ENCODE assay signal across 10 cellular contexts in genomic region chr7:84042110-84042539, GRCh38.
DNase-seq lines count a peak whose midpoint lies in the region; ATAC-seq, FAIRE-seq and TF ChIP-seq lines count a peak whose summit lies in the region.
"Had no signal": no experiment of that assay in that cellular context is flagged by ENCODE, and none has a peak within 500 bp of the region (broad histone marks: within the 10 kb centered on the region; RNA-seq: fewer than 3 reads in every experiment).

No MANE protein-coding gene starts in this region.

- no peaks in the 10 kb centered on the region for H3K4me1 Mint-ChIP-seq in stimulated activated memory B cell treated with anti-CD40 and anti-IgM and Interleukin-4, amounts not matched to agents 10 μg/mL and 1 μg/mL and 100 μg/mL, for 72 hours
- H3K4me1 Mint-ChIP-seq in activated CD4-positive, alpha-beta memory T cell treated with anti-CD3 and anti-CD28 coated beads for 36 hours (ENCODE audit: low read depth): no peaks in the 10 kb centered on the region

- BruUV-seq in HepG2 (replicated peaks; lab: Mats Ljungman, UMichigan): no TSS peak

- H3K9ac ChIP-seq in HepG2 (ENCODE audit: insufficient read depth, low read depth, low read length) (no peak overlapping the region), keratinocyte (ENCODE audit: control insufficient read depth, extremely low read depth, insufficient read depth, low read length) (no peak overlapping the region)
- H3K9ac ChIP-seq: BLaER1 treated with 17β-estradiol and CSF1 and Interleukin-3, amounts not matched to agents 10 nM and 100 nM had no signal

- ATAC-seq in HepG2: no peak
- ATAC-seq in right lobe of liver: no peak
- ATAC-seq in stimulated activated memory B cell treated with anti-CD40 and anti-IgM and Interleukin-4, amounts not matched to agents 10 μg/mL and 1 μg/mL and 100 μg/mL, for 72 hours: no peak

- TF ChIP-seq RAD21 in HepG2 (CRISPR knock-in tag; IDR thresholded peaks at IDR 0.05): no peak

- 83% methylated on average over 6 of the region's 7 CpGs for WGBS in HepG2 (ENCODE audit: low lambda C conversion rate)
- WGBS in right lobe of liver (ENCODE audit: insufficient coverage, low coverage, low lambda C conversion rate, missing lambda C conversion rate): 46% methylated on average over 7 of the region's 7 CpGs
- 80% methylated on average over 7 of the region's 7 CpGs for WGBS in prostate gland
- 60 to 76% methylated on average over 6 to 7 of the region's 7 CpGs for WGBS in transverse colon (ENCODE audit: low coverage in 1 of 2), 2 donors

- H3K27me3 ChIP-seq in HepG2 (ENCODE audit: control insufficient read depth in 1 of 2, insufficient read depth in 2 of 2, low read length in 2 of 2) (no peaks in the 10 kb centered on the region), right lobe of liver (no peaks in the 10 kb centered on the region), keratinocyte (ENCODE audit: control insufficient read depth, extremely low read depth, insufficient read depth, low read length) (no peaks in the 10 kb centered on the region), prostate gland (replicated peaks; ENCODE audit: insufficient read depth) (no peaks in the 10 kb centered on the region), transverse colon (no peaks in the 10 kb centered on the region)
- H3K27me3 ChIP-seq: BLaER1 treated with 17β-estradiol and CSF1 and Interleukin-3, amounts not matched to agents 10 nM and 100 nM had no signal

- no peaks in the 10 kb centered on the region for H3K9me1 ChIP-seq in keratinocyte (ENCODE audit: control insufficient read depth, extremely low read depth, insufficient read depth, low read length)

- no peak overlapping the region for H3K4me3 Mint-ChIP-seq in stimulated activated memory B cell treated with anti-CD40 and anti-IgM and Interleukin-4, amounts not matched to agents 10 μg/mL and 1 μg/mL and 100 μg/mL, for 72 hours
- no peak overlapping the region for H3K4me3 Mint-ChIP-seq in activated CD4-positive, alpha-beta memory T cell treated with anti-CD3 and anti-CD28 coated beads for 36 hours

- peaks cover 77% of the 10 kb centered on the region for H3K4me1 ChIP-seq in HepG2 (ENCODE audit: insufficient read depth, low read length)
- H3K4me1 ChIP-seq in right lobe of liver: no peaks in the 10 kb centered on the region
- peaks cover 9% of the 10 kb centered on the region for H3K4me1 ChIP-seq in keratinocyte (ENCODE audit: control insufficient read depth, extremely low read depth, insufficient read depth, low read length)
- no peaks in the 10 kb centered on the region for H3K4me1 ChIP-seq in prostate gland (replicated peaks)
- peaks cover 0 to 5% (median 2%) of the 10 kb centered on the region in 4 donors for H3K4me1 ChIP-seq in transverse colon

- no peak for FAIRE-seq in HepG2 (lab: Jason Lieb, UNC)
- peak; percentile 49 for FAIRE-seq in keratinocyte (lab: Jason Lieb, UNC)

- CTCF ChIA-PET in HepG2 (lab: Yijun Ruan, JAX; ENCODE audit: low intra/inter-chr PET ratio, low total read pairs): no interaction called here
- CTCF ChIA-PET in activated CD4-positive, alpha-beta memory T cell treated with anti-CD3 and anti-CD28 coated beads for 36 hours (lab: Charles Lee): no interaction called here

- no peak overlapping the region for H3K27ac Mint-ChIP-seq in stimulated activated memory B cell treated with anti-CD40 and anti-IgM and Interleukin-4, amounts not matched to agents 10 μg/mL and 1 μg/mL and 100 μg/mL, for 72 hours
- no peak overlapping the region for H3K27ac Mint-ChIP-seq in activated CD4-positive, alpha-beta memory T cell treated with anti-CD3 and anti-CD28 coated beads for 36 hours

- DNase-seq in HepG2 (ENCODE audit: low spot score) (no peak), right lobe of liver (no peak), amniotic stem cell (lab: John Stamatoyannopoulos, UW) (peak; percentile 34), keratinocyte (ENCODE audit: low read depth, low spot score) (no peak), prostate gland (ENCODE audit: low spot score) (no peak), transverse colon (no peak)
- no peak for DNase-seq in activated CD4-positive, alpha-beta memory T cell treated with anti-CD3 and anti-CD28 coated beads for 36 hours
- DNase-seq: NCI-H1930 had no signal

- no peaks in the 10 kb centered on the region for H4K20me1 ChIP-seq in HepG2 (ENCODE audit: insufficient read depth, low read length)
- H4K20me1 ChIP-seq in keratinocyte (ENCODE audit: control insufficient read depth, extremely low read depth, insufficient read depth, low read length): no peaks in the 10 kb centered on the region
- H4K20me1 ChIP-seq: BLaER1 treated with 17β-estradiol and CSF1 and Interleukin-3, amounts not matched to agents 10 nM and 100 nM had no signal

- POLR2A ChIA-PET in HepG2 (lab: Yijun Ruan, JAX): no interaction called here
- POLR2A ChIA-PET in activated CD4-positive, alpha-beta memory T cell treated with anti-CD3 and anti-CD28 coated beads for 36 hours (lab: Charles Lee): no interaction called here

- H3K9me3 ChIP-seq in HepG2 (ENCODE audit: low read length): no peaks in the 10 kb centered on the region
- no peaks in the 10 kb centered on the region for H3K9me3 ChIP-seq in right lobe of liver
- no peaks in the 10 kb centered on the region for H3K9me3 ChIP-seq in keratinocyte (ENCODE audit: control insufficient read depth, low read depth, low read length)
- H3K9me3 ChIP-seq in prostate gland: no peaks in the 10 kb centered on the region
- no peaks in the 10 kb centered on the region for H3K9me3 ChIP-seq in transverse colon
- H3K9me3 ChIP-seq: BLaER1 treated with 17β-estradiol and CSF1 and Interleukin-3, amounts not matched to agents 10 nM and 100 nM had no signal

- in situ Hi-C loops in HepG2 (cut with HindIII; ENCODE audit: extremely low pct_ligation_motif_present, low pct_unique_long_range_greater_than_20kb) (no loop called here), transverse colon (cut with MboI; ENCODE audit: low pct_ligation_motif_present in 1 of 4, low pct_unique_long_range_greater_than_20kb in 1 of 4, low sequenced_read_pairs in 3 of 4) (no loop called here)

- no peak overlapping the region for H3K4me3 ChIP-seq in HepG2 (replicated peaks in 1 of 3; ENCODE audit: insufficient read depth in 1 of 3, low read depth in 2 of 3, low read length in 3 of 3)
- H3K4me3 ChIP-seq in right lobe of liver: no peak overlapping the region
- H3K4me3 ChIP-seq in keratinocyte (ENCODE audit: control insufficient read depth in 2 of 3, extremely low read depth in 1 of 3, insufficient read depth in 2 of 3, low read depth in 1 of 3, low read length in 3 of 3): no peak overlapping the region
- H3K4me3 ChIP-seq in prostate gland: no peak overlapping the region
- H3K4me3 ChIP-seq in transverse colon: no peak overlapping the region
- H3K4me3 ChIP-seq: BLaER1 treated with 17β-estradiol and CSF1 and Interleukin-3, amounts not matched to agents 10 nM and 100 nM had no signal

- H3K4me2 ChIP-seq in HepG2 (ENCODE audit: low read depth, low read length) (no peak overlapping the region), keratinocyte (ENCODE audit: control insufficient read depth, extremely low read depth, insufficient read depth, low read depth, low read length) (peak overlapping the region; percentile 33)

- no peaks in the 10 kb centered on the region for H3K36me3 ChIP-seq in HepG2 (replicated peaks in 1 of 2; ENCODE audit: control insufficient read depth in 1 of 2, insufficient read depth in 2 of 2, low read length in 2 of 2)
- no peaks in the 10 kb centered on the region for H3K36me3 ChIP-seq in right lobe of liver
- H3K36me3 ChIP-seq in keratinocyte (ENCODE audit: control insufficient read depth in 2 of 2, extremely low read depth in 1 of 2, insufficient read depth in 2 of 2, low read length in 2 of 2): no peaks in the 10 kb centered on the region
- H3K36me3 ChIP-seq in prostate gland: no peaks in the 10 kb centered on the region
- H3K36me3 ChIP-seq in transverse colon: no peaks in the 10 kb centered on the region
- H3K36me3 ChIP-seq: BLaER1 treated with 17β-estradiol and CSF1 and Interleukin-3, amounts not matched to agents 10 nM and 100 nM had no signal

- H3K27me3 Mint-ChIP-seq in stimulated activated memory B cell treated with anti-CD40 and anti-IgM and Interleukin-4, amounts not matched to agents 10 μg/mL and 1 μg/mL and 100 μg/mL, for 72 hours: no peaks in the 10 kb centered on the region
- no peaks in the 10 kb centered on the region for H3K27me3 Mint-ChIP-seq in activated CD4-positive, alpha-beta memory T cell treated with anti-CD3 and anti-CD28 coated beads for 36 hours

- H3K36me3 Mint-ChIP-seq in stimulated activated memory B cell treated with anti-CD40 and anti-IgM and Interleukin-4, amounts not matched to agents 10 μg/mL and 1 μg/mL and 100 μg/mL, for 72 hours: no peaks in the 10 kb centered on the region
- H3K36me3 Mint-ChIP-seq in activated CD4-positive, alpha-beta memory T cell treated with anti-CD3 and anti-CD28 coated beads for 36 hours: no peaks in the 10 kb centered on the region

- TF ChIP-seq POLR2A in HepG2 (IDR thresholded peaks at IDR 0.05; ENCODE audit: insufficient read depth in 1 of 2, low read depth in 2 of 2, low read length in 2 of 2): no peak
- TF ChIP-seq POLR2A in right lobe of liver (IDR thresholded peaks at IDR 0.05): no peak
- no peak for TF ChIP-seq POLR2A in prostate gland (IDR thresholded peaks at IDR 0.05)
- no peak for TF ChIP-seq POLR2A in transverse colon (IDR thresholded peaks at IDR 0.05)

- no peak overlapping the region for H2AFZ ChIP-seq in HepG2 (ENCODE audit: low read length)
- peak overlapping the region; percentile 62 for H2AFZ ChIP-seq in keratinocyte (ENCODE audit: control insufficient read depth, low read length)

- intact Hi-C loops in HepG2 (cut with micrococcal nuclease; ENCODE audit: unreplicated experiment) (loop anchor here (5.0 kb wide), 1 partner anchor 100 kb away; no protein-coding TSS in a partner anchor), right lobe of liver (cut with DNase I) (no loop called here), prostate gland (cut with DNase I) (no loop called here), transverse colon (cut with DNase I; ENCODE audit: low total_unique reads) (no loop called here)
- intact Hi-C loops in activated CD4-positive, alpha-beta memory T cell treated with anti-CD3 and anti-CD28 coated beads for 36 hours (cut with micrococcal nuclease): no loop called here

- no peaks in the 10 kb centered on the region for H3K79me2 ChIP-seq in HepG2 (ENCODE audit: insufficient read depth, low read length)
- H3K79me2 ChIP-seq in keratinocyte (ENCODE audit: control insufficient read depth, insufficient read depth, low read length): no peaks in the 10 kb centered on the region

- dilution Hi-C loops in keratinocyte (cut with MboI; ENCODE audit: extremely low pct_ligation_motif_present, low sequenced_read_pairs): no loop called here

- TF ChIP-seq CTCF in HepG2 (CRISPR knock-in tag; IDR thresholded peaks at IDR 0.05) (no peak), right lobe of liver (IDR thresholded peaks at IDR 0.05) (no peak), keratinocyte (optimal IDR thresholded peaks at IDR 0.05 in 1 of 3, IDR thresholded peaks at IDR 0.05 in 1 of 3, conservative IDR thresholded peaks at IDR 0.05 in 1 of 3; ENCODE audit: extremely low read depth in 1 of 3, insufficient read depth in 2 of 3, low read length in 3 of 3) (no peak), prostate gland (IDR thresholded peaks at IDR 0.05) (no peak), transverse colon (IDR thresholded peaks at IDR 0.05) (no peak)

- peak overlapping the region; percentile 80 for H3K27ac ChIP-seq in HepG2 (ENCODE audit: extremely low read length, insufficient read depth, low read length)
- no peak overlapping the region for H3K27ac ChIP-seq in right lobe of liver
- peak overlapping the region; percentile 8 for H3K27ac ChIP-seq in keratinocyte (ENCODE audit: control insufficient read depth, insufficient read depth, low read length)
- H3K27ac ChIP-seq in prostate gland: no peak overlapping the region
- no peak overlapping the region for H3K27ac ChIP-seq in transverse colon
- H3K27ac ChIP-seq: BLaER1 treated with 17β-estradiol and CSF1 and Interleukin-3, amounts not matched to agents 10 nM and 100 nM had no signal

- H3K9me3 Mint-ChIP-seq in stimulated activated memory B cell treated with anti-CD40 and anti-IgM and Interleukin-4, amounts not matched to agents 10 μg/mL and 1 μg/mL and 100 μg/mL, for 72 hours: peaks cover 4% of the 10 kb centered on the region
- H3K9me3 Mint-ChIP-seq in activated CD4-positive, alpha-beta memory T cell treated with anti-CD3 and anti-CD28 coated beads for 36 hours: no peaks in the 10 kb centered on the region

- no peak for TF ChIP-seq EP300 in HepG2 (IDR thresholded peaks at IDR 0.05; ENCODE audit: low read depth in 2 of 2, low read length in 2 of 2)
- no peak for TF ChIP-seq EP300 in HepG2 (CRISPR knock-in tag; IDR thresholded peaks at IDR 0.05; ENCODE audit: borderline replicate concordance)
- TF ChIP-seq EP300 in transverse colon (IDR thresholded peaks at IDR 0.05; ENCODE audit: low read depth): no peak

Comparison
In these comparisons a context has a peak if more than half of its experiments do, and no peak if none do; other contexts are left out.
1. H3K27ac ChIP-seq: peak in HepG2 (single experiment) and keratinocyte (single experiment); none in right lobe of liver (0 of 3), prostate gland (0 of 2) and transverse colon (0 of 4).